Comparison of ENCODE assay signal across 8 cellular contexts in genomic region chr4:54941994-54942552, GRCh38.
A peak's percentile ranks its signal among the peaks of the same experiment; 100 is the strongest.
DNase-seq lines count a peak whose midpoint lies in the region; ATAC-seq and TF ChIP-seq lines count a peak whose summit lies in the region.

No MANE protein-coding gene starts in this region.

- peak overlapping the region; percentile 87 for H3K27ac ChIP-seq in naive thymus-derived CD4-positive, alpha-beta T cell (ENCODE audit: low read depth, low read length)
- H3K27ac ChIP-seq in brain microvascular endothelial cell: no peak overlapping the region

- H3K4me1 ChIP-seq in naive thymus-derived CD4-positive, alpha-beta T cell (ENCODE audit: control insufficient read depth in 2 of 2, insufficient read depth in 2 of 2, low read length in 2 of 2): peaks cover 0 to 37% of the 10 kb centered on the region in 2 donors

- peak; percentile 58 for DNase-seq in activated CD4-positive, alpha-beta T cell treated with anti-CD3 and anti-CD28 coated beads for 36 hours
- no peak for DNase-seq in activated CD4-positive, alpha-beta T cell treated with anti-CD3 and anti-CD28 coated beads for 1 hour
- DNase-seq in activated CD4-positive, alpha-beta memory T cell treated with anti-CD3 and anti-CD28 coated beads for 36 hours: peak; percentile 58
- peak in 8 of 9 donors; percentile 22 to 82 (median 71) for DNase-seq in naive thymus-derived CD4-positive, alpha-beta T cell
- DNase-seq in lower leg skin (ENCODE audit: low spot score in 2 of 2): no peak
- no peak for DNase-seq in brain microvascular endothelial cell
- no peak for DNase-seq in AG08395 (ENCODE audit: low spot score)

- no peaks in the 10 kb centered on the region for H3K36me3 ChIP-seq in naive thymus-derived CD4-positive, alpha-beta T cell (ENCODE audit: control insufficient read depth in 2 of 3, insufficient read depth in 3 of 3, low read length in 3 of 3)
- no peaks in the 10 kb centered on the region for H3K36me3 ChIP-seq in brain microvascular endothelial cell (replicated peaks)

- peak overlapping the region; percentile 31 for H3K4me3 Mint-ChIP-seq in activated CD4-positive, alpha-beta T cell treated with anti-CD3 and anti-CD28 coated beads for 36 hours
- peak overlapping the region; percentile 47 for H3K4me3 Mint-ChIP-seq in activated CD4-positive, alpha-beta memory T cell treated with anti-CD3 and anti-CD28 coated beads for 36 hours
- H3K4me3 Mint-ChIP-seq in naive thymus-derived CD4-positive, alpha-beta T cell: peak overlapping the region; percentile 71 to 85 (median 79)

- 58 to 59% methylated on average over 10 of the region's 10 CpGs for WGBS in lower leg skin, 2 donors

- H3K27me3 ChIP-seq in naive thymus-derived CD4-positive, alpha-beta T cell (ENCODE audit: control insufficient read depth in 2 of 2, insufficient read depth in 2 of 2, low read length in 2 of 2): no peaks in the 10 kb centered on the region
- H3K27me3 ChIP-seq in brain microvascular endothelial cell (replicated peaks): no peaks in the 10 kb centered on the region

- H3K9me3 ChIP-seq in naive thymus-derived CD4-positive, alpha-beta T cell (ENCODE audit: control insufficient read depth in 2 of 3, low read length in 3 of 3): no peaks in the 10 kb centered on the region

- H3K9me3 Mint-ChIP-seq in activated CD4-positive, alpha-beta T cell treated with anti-CD3 and anti-CD28 coated beads for 36 hours (ENCODE audit: low read depth): no peaks in the 10 kb centered on the region
- H3K9me3 Mint-ChIP-seq in activated CD4-positive, alpha-beta memory T cell treated with anti-CD3 and anti-CD28 coated beads for 36 hours: no peaks in the 10 kb centered on the region
- peaks cover 0 to 2% (median 0%) of the 10 kb centered on the region in 11 donors for H3K9me3 Mint-ChIP-seq in naive thymus-derived CD4-positive, alpha-beta T cell

- POLR2A ChIA-PET in activated CD4-positive, alpha-beta T cell treated with anti-CD3 and anti-CD28 coated beads for 36 hours (lab: Charles Lee): no interaction called here
- POLR2A ChIA-PET in activated CD4-positive, alpha-beta memory T cell treated with anti-CD3 and anti-CD28 coated beads for 36 hours (lab: Charles Lee): no interaction called here
- POLR2A ChIA-PET in naive thymus-derived CD4-positive, alpha-beta T cell (lab: Charles Lee): interaction anchor here (0.8 to 4.1 kb wide), 7 partner anchors 8 to 1445 kb away, joined by 3 to 39 read pairs (median 4); partner anchors contain the start of genes AASDH and CHIC2

- intact Hi-C loops in activated CD4-positive, alpha-beta T cell treated with anti-CD3 and anti-CD28 coated beads for 36 hours (cut with DNase I, micrococcal nuclease): loop anchor here in 1 of 2 experiments (1.0 to 5.0 kb wide), 3 partner anchors 259 to 910 kb away; partner anchors contain the start of genes CLOCK and EXOC1
- intact Hi-C loops in activated CD4-positive, alpha-beta memory T cell treated with anti-CD3 and anti-CD28 coated beads for 36 hours (cut with micrococcal nuclease): loop anchor here (5.0 to 10.0 kb wide), 2 partner anchors 605 to 627 kb away; partner anchors contain the start of gene CLOCK
- intact Hi-C loops in naive thymus-derived CD4-positive, alpha-beta T cell (cut with micrococcal nuclease): loop anchor here (1.0 to 10.0 kb wide), 19 partner anchors 19 to 1963 kb away; partner anchors contain the start of genes CEP135 (in 2 of the 2), CHIC2 (in 2 of the 2), TMEM165 (in 2 of the 2) and AASDH (in 1 of the 2)
- intact Hi-C loops in lower leg skin (cut with DNase I; ENCODE audit: low total_unique reads): no loop called here

- no peaks in the 10 kb centered on the region for H3K27me3 Mint-ChIP-seq in activated CD4-positive, alpha-beta T cell treated with anti-CD3 and anti-CD28 coated beads for 36 hours
- H3K27me3 Mint-ChIP-seq in activated CD4-positive, alpha-beta memory T cell treated with anti-CD3 and anti-CD28 coated beads for 36 hours: no peaks in the 10 kb centered on the region
- H3K27me3 Mint-ChIP-seq in naive thymus-derived CD4-positive, alpha-beta T cell: peaks cover 0 to 5% (median 0%) of the 10 kb centered on the region in 5 donors

- CTCF ChIA-PET in activated CD4-positive, alpha-beta T cell treated with anti-CD3 and anti-CD28 coated beads for 36 hours (lab: Charles Lee): interaction anchor here (0.7 to 2.1 kb wide), 5 partner anchors 29 to 1012 kb away, joined by 3 to 9 read pairs (median 3); no protein-coding TSS in a partner anchor
- CTCF ChIA-PET in activated CD4-positive, alpha-beta memory T cell treated with anti-CD3 and anti-CD28 coated beads for 36 hours (lab: Charles Lee): interaction anchor here (1.4 kb wide), 1 partner anchor 29 kb away, joined by 4 read pairs; no protein-coding TSS in a partner anchor
- CTCF ChIA-PET in naive thymus-derived CD4-positive, alpha-beta T cell (lab: Charles Lee): interaction anchor here (0.6 to 5.8 kb wide), 8 partner anchors 15 to 258 kb away, joined by 3 to 47 read pairs (median 3); no protein-coding TSS in a partner anchor

- H3K36me3 Mint-ChIP-seq in activated CD4-positive, alpha-beta T cell treated with anti-CD3 and anti-CD28 coated beads for 36 hours (ENCODE audit: low read depth): no peaks in the 10 kb centered on the region
- no peaks in the 10 kb centered on the region for H3K36me3 Mint-ChIP-seq in activated CD4-positive, alpha-beta memory T cell treated with anti-CD3 and anti-CD28 coated beads for 36 hours
- peaks cover 0 to 5% (median 0%) of the 10 kb centered on the region in 5 donors for H3K36me3 Mint-ChIP-seq in naive thymus-derived CD4-positive, alpha-beta T cell

- ATAC-seq in activated CD4-positive, alpha-beta T cell treated with anti-CD3 and anti-CD28 coated beads for 36 hours: peak; percentile 77
- peak; percentile 67 for ATAC-seq in HG03378 (IDR thresholded peaks at IDR 0.05; ENCODE audit: unreplicated experiment)
- ATAC-seq in naive thymus-derived CD4-positive, alpha-beta T cell: peak; percentile 79

- in situ Hi-C loops in brain microvascular endothelial cell (cut with HindIII; ENCODE audit: low pct_ligation_motif_present, low sequenced_read_pairs): no loop called here

- H3K4me3 ChIP-seq in naive thymus-derived CD4-positive, alpha-beta T cell (ENCODE audit: low read length): peak overlapping the region; percentile 36
- no peak overlapping the region for H3K4me3 ChIP-seq in lower leg skin (ENCODE audit: low read depth, poor library complexity, severe bottlenecking)
- no peak overlapping the region for H3K4me3 ChIP-seq in brain microvascular endothelial cell (ENCODE audit: low read depth, low read length)

- TF ChIP-seq CTCF in lower leg skin (IDR thresholded peaks at IDR 0.05) (no peak), brain microvascular endothelial cell (IDR thresholded peaks at IDR 0.05; ENCODE audit: low read depth, low read length, missing control alignments) (no peak)

- TF ChIP-seq POLR2A in lower leg skin (IDR thresholded peaks at IDR 0.05): no peak

- H3K27ac Mint-ChIP-seq in activated CD4-positive, alpha-beta T cell treated with anti-CD3 and anti-CD28 coated beads for 36 hours: peak overlapping the region; percentile 59
- H3K27ac Mint-ChIP-seq in activated CD4-positive, alpha-beta memory T cell treated with anti-CD3 and anti-CD28 coated beads for 36 hours: peak overlapping the region; percentile 72
- H3K27ac Mint-ChIP-seq in naive thymus-derived CD4-positive, alpha-beta T cell: peak overlapping the region; percentile 79 to 99 (median 97)

- peaks cover 44% of the 10 kb centered on the region for H3K4me1 Mint-ChIP-seq in activated CD4-positive, alpha-beta T cell treated with anti-CD3 and anti-CD28 coated beads for 36 hours
- peaks cover 44% of the 10 kb centered on the region for H3K4me1 Mint-ChIP-seq in activated CD4-positive, alpha-beta memory T cell treated with anti-CD3 and anti-CD28 coated beads for 36 hours (ENCODE audit: low read depth)
- H3K4me1 Mint-ChIP-seq in naive thymus-derived CD4-positive, alpha-beta T cell: peaks cover 27 to 77% (median 58%) of the 10 kb centered on the region in 7 donors

Comparison
In these comparisons a context has a peak if more than half of its experiments do, and no peak if none do; other contexts are left out.
1. DNase-seq: peak in activated CD4-positive, alpha-beta T cell treated with anti-CD3 and anti-CD28 coated beads for 36 hours (single experiment), activated CD4-positive, alpha-beta memory T cell treated with anti-CD3 and anti-CD28 coated beads for 36 hours (single experiment) and naive thymus-derived CD4-positive, alpha-beta T cell (8 of 9); none in activated CD4-positive, alpha-beta T cell treated with anti-CD3 and anti-CD28 coated beads for 1 hour (single experiment), lower leg skin (0 of 2), brain microvascular endothelial cell (single experiment) and AG08395 (single experiment).
2. Peak in every context shown above with its lines, with median percentiles within 50 percentile points of each other: ATAC-seq, H3K27ac Mint-ChIP-seq and H3K4me3 Mint-ChIP-seq.